Comparison of ENCODE assay signal across 1 cellular context in genomic region chr16:4364196-4365013, GRCh38.
TF ChIP-seq lines count a peak whose summit lies in the region.

No MANE protein-coding gene starts in this region.

TF ChIP-seq in GM12878, 131 proteins besides CTCF, POLR2A, EP300 and RAD21:
- TF ChIP-seq JUNB (IDR thresholded peaks at IDR 0.05) (no peak), NFXL1 (IDR thresholded peaks at IDR 0.05; ENCODE audit: borderline replicate concordance) (no peak), NBN (IDR thresholded peaks at IDR 0.05) (no peak), MYC (IDR thresholded peaks at IDR 0.05; ENCODE audit: insufficient read depth, insufficient read length, insufficient replicate concordance, low read length, severe bottlenecking) (no peak), YY1 (IDR thresholded peaks at IDR 0.05; ENCODE audit: low read depth, low read length) (no peak), KDM1A (IDR thresholded peaks at IDR 0.05; ENCODE audit: borderline replicate concordance) (no peak), SMAD5 (IDR thresholded peaks at IDR 0.05; ENCODE audit: low read depth) (no peak), RELA (IDR thresholded peaks at IDR 0.05; ENCODE audit: borderline replicate concordance, partially characterized antibody) (no peak), KAT2A (conservative IDR thresholded peaks at IDR 0.05; ENCODE audit: control insufficient read depth, low read depth, low read length) (no peak), RUNX3 (IDR thresholded peaks at IDR 0.05; ENCODE audit: low read length) (no peak), MLLT1 (IDR thresholded peaks at IDR 0.05) (no peak), HDAC6 (IDR thresholded peaks at IDR 0.05; ENCODE audit: unreplicated experiment) (no peak), YBX1 (IDR thresholded peaks at IDR 0.05) (no peak), ZNF207 (IDR thresholded peaks at IDR 0.05; ENCODE audit: borderline replicate concordance) (no peak), NR2C1 (IDR thresholded peaks at IDR 0.05) (no peak), BMI1 (IDR thresholded peaks at IDR 0.05; ENCODE audit: borderline replicate concordance) (no peak), BCL11A (IDR thresholded peaks at IDR 0.05; ENCODE audit: low read depth, low read length) (no peak), SREBF1 (IDR thresholded peaks at IDR 0.05; ENCODE audit: low read length) (no peak), BCLAF1 (IDR thresholded peaks at IDR 0.05) (no peak)
